In genomic region chr5:180071418-180072255, GRCh38 we compare ENCODE assay signal across 1 cellular context.
TF ChIP-seq lines count a peak whose summit lies in the region.

RNF130 (minus strand) TSS chr5:180071759; CDS start chr5:180071702, 57 bp downstream.

TF ChIP-seq in SK-N-SH, 30 proteins besides CTCF, POLR2A, EP300 and RAD21 (continued from another document):
- TF ChIP-seq USF1 (IDR thresholded peaks at IDR 0.05; ENCODE audit: borderline replicate concordance, low read depth): no peak
- no peak for TF ChIP-seq JUND (IDR thresholded peaks at IDR 0.05)
- TF ChIP-seq RCOR1 (IDR thresholded peaks at IDR 0.05; ENCODE audit: low read length): no peak
- no peak for TF ChIP-seq EZH2phosphoT487 (IDR thresholded peaks at IDR 0.05; ENCODE audit: borderline replicate concordance, low read depth)
- TF ChIP-seq FOXJ3 (CRISPR knock-in tag; IDR thresholded peaks at IDR 0.05): no peak
- no peak for TF ChIP-seq GABPA (IDR thresholded peaks at IDR 0.05; ENCODE audit: low read depth)
- no peak for TF ChIP-seq RFX5 (IDR thresholded peaks at IDR 0.05; ENCODE audit: low read length)
- no peak; the same call in 1 of the 2 replicates for TF ChIP-seq POLR2AphosphoS5 (IDR thresholded peaks at IDR 0.05; ENCODE audit: low read depth, low read length)
- no peak for TF ChIP-seq TEAD4 (IDR thresholded peaks at IDR 0.05; ENCODE audit: borderline replicate concordance, insufficient read depth)
- TF ChIP-seq SMC3 (IDR thresholded peaks at IDR 0.05; ENCODE audit: low read depth, low read length): no peak
- no peak for TF ChIP-seq RXRA (IDR thresholded peaks at IDR 0.05; ENCODE audit: borderline replicate concordance, low read depth)
- TF ChIP-seq NFIC (IDR thresholded peaks at IDR 0.05; ENCODE audit: borderline replicate concordance): no peak
- no peak for TF ChIP-seq FOXM1 (IDR thresholded peaks at IDR 0.05; ENCODE audit: low read depth)
- no peak for TF ChIP-seq GATA2 (CRISPR knock-in tag; IDR thresholded peaks at IDR 0.05)
- no peak for TF ChIP-seq USF2 (IDR thresholded peaks at IDR 0.05; ENCODE audit: borderline replicate concordance, low read depth, low read length)
- no peak; the same call in 1 of the 2 replicates for TF ChIP-seq TAF1 (IDR thresholded peaks at IDR 0.05; ENCODE audit: borderline replicate concordance, low read depth, low read length)
- no peak for TF ChIP-seq SIN3A (IDR thresholded peaks at IDR 0.05; ENCODE audit: borderline replicate concordance, low read depth, low read length)
TF ChIP-seq in SK-N-SH: peak in this region for 4.
